19 cellular contexts compared by ENCODE assay signal in genomic region chr2:136383161-136383560, GRCh38.
DNase-seq lines count a peak whose midpoint lies in the region; ATAC-seq and TF ChIP-seq lines count a peak whose summit lies in the region.
"Had no signal": no experiment of that assay in that cellular context is flagged by ENCODE, and none has a peak within 500 bp of the region (broad histone marks: within the 10 kb centered on the region; RNA-seq: fewer than 3 reads in every experiment).

No MANE protein-coding gene starts in this region.

- CTCF ChIA-PET in activated naive CD4-positive, alpha-beta T cell treated with anti-CD3 and anti-CD28 coated beads for 36 hours (lab: Charles Lee): interaction anchor here (0.6 to 3.7 kb wide), 21 partner anchors 13 to 1378 kb away, joined by 3 to 49 read pairs (median 5); no protein-coding TSS in a partner anchor

- H3K27ac Mint-ChIP-seq in activated naive CD4-positive, alpha-beta T cell treated with anti-CD3 and anti-CD28 coated beads for 36 hours: peak overlapping the region; percentile 87
- H3K27ac Mint-ChIP-seq in activated T-helper 17 cell treated with anti-CD3 and anti-CD28 coated beads, Interleukin-2, amount 50 U/mL, for 72 hours: peak overlapping the region; percentile 99
- peak overlapping the region; percentile 95 for H3K27ac Mint-ChIP-seq in stimulated activated memory B cell treated with anti-CD40 and anti-IgM and Interleukin-4, amounts not matched to agents 10 μg/mL and 1 μg/mL and 100 μg/mL, for 72 hours
- H3K27ac Mint-ChIP-seq in endothelial cell (ENCODE audit: unreplicated experiment): no peak overlapping the region
- H3K27ac Mint-ChIP-seq: progenitor cell of endocrine pancreas had no signal

- intact Hi-C loops in activated naive CD4-positive, alpha-beta T cell treated with anti-CD3 and anti-CD28 coated beads for 36 hours (cut with micrococcal nuclease): loop anchor here (10.0 kb wide), 1 partner anchor 908 kb away; no protein-coding TSS in a partner anchor
- intact Hi-C loops in left lung (cut with DNase I): loop anchor here in 1 of 2 donors (10.0 kb wide), 1 partner anchor 468 kb away; no protein-coding TSS in a partner anchor

- peaks cover 0 to 15% of the 10 kb centered on the region in 2 donors for H3K4me1 ChIP-seq in left lung
- H3K4me1 ChIP-seq: SJSA1 had no signal

- no peak overlapping the region for H3K4me3 Mint-ChIP-seq in activated naive CD4-positive, alpha-beta T cell treated with anti-CD3 and anti-CD28 coated beads for 36 hours
- H3K4me3 Mint-ChIP-seq in activated T-helper 17 cell treated with anti-CD3 and anti-CD28 coated beads, Interleukin-2, amount 50 U/mL, for 72 hours: peak overlapping the region; percentile 82
- peak overlapping the region; percentile 32 for H3K4me3 Mint-ChIP-seq in stimulated activated memory B cell treated with anti-CD40 and anti-IgM and Interleukin-4, amounts not matched to agents 10 μg/mL and 1 μg/mL and 100 μg/mL, for 72 hours
- no peak overlapping the region for H3K4me3 Mint-ChIP-seq in endothelial cell (ENCODE audit: unreplicated experiment)

- no peaks in the 10 kb centered on the region for H3K9me3 ChIP-seq in left lung
- H3K9me3 ChIP-seq: SJSA1, stomach, vagina had no signal

- no peak for DNase-seq in activated naive CD4-positive, alpha-beta T cell treated with anti-CD3 and anti-CD28 coated beads for 36 hours
- DNase-seq in activated naive CD4-positive, alpha-beta T cell (lab: John Stamatoyannopoulos, UW): no peak
- DNase-seq in NCI-H526 (lab: John Stamatoyannopoulos, UW) (peak; percentile 71 to 75), endothelial cell (ENCODE audit: low spot score) (no peak), left lung (no peak), KG1 (lab: John Stamatoyannopoulos, UW) (no peak)
- DNase-seq: DMS79; effector memory CD4-positive, alpha-beta T cell; Kasumi-1; left cardiac atrium; NCI-H1417; NCI-H2227 treated with DMSO at 0.1 percent for 48 hours; small intestine; stomach had no signal

- no peaks in the 10 kb centered on the region for H3K9me3 Mint-ChIP-seq in activated naive CD4-positive, alpha-beta T cell treated with anti-CD3 and anti-CD28 coated beads for 36 hours
- no peaks in the 10 kb centered on the region for H3K9me3 Mint-ChIP-seq in activated T-helper 17 cell treated with anti-CD3 and anti-CD28 coated beads, Interleukin-2, amount 50 U/mL, for 72 hours
- no peaks in the 10 kb centered on the region for H3K9me3 Mint-ChIP-seq in stimulated activated memory B cell treated with anti-CD40 and anti-IgM and Interleukin-4, amounts not matched to agents 10 μg/mL and 1 μg/mL and 100 μg/mL, for 72 hours
- H3K9me3 Mint-ChIP-seq in endothelial cell (ENCODE audit: unreplicated experiment): no peaks in the 10 kb centered on the region

- no peaks in the 10 kb centered on the region for H3K36me3 Mint-ChIP-seq in activated naive CD4-positive, alpha-beta T cell treated with anti-CD3 and anti-CD28 coated beads for 36 hours (ENCODE audit: low read depth)
- peaks cover 6% of the 10 kb centered on the region for H3K36me3 Mint-ChIP-seq in activated T-helper 17 cell treated with anti-CD3 and anti-CD28 coated beads, Interleukin-2, amount 50 U/mL, for 72 hours (ENCODE audit: low read depth)
- H3K36me3 Mint-ChIP-seq in stimulated activated memory B cell treated with anti-CD40 and anti-IgM and Interleukin-4, amounts not matched to agents 10 μg/mL and 1 μg/mL and 100 μg/mL, for 72 hours: no peaks in the 10 kb centered on the region
- H3K36me3 Mint-ChIP-seq in endothelial cell (ENCODE audit: low read depth, unreplicated experiment): no peaks in the 10 kb centered on the region

- no peak overlapping the region for H3K4me3 ChIP-seq in left lung
- H3K4me3 ChIP-seq: SJSA1, stomach, vagina had no signal

- no peaks in the 10 kb centered on the region for H3K36me3 ChIP-seq in left lung
- H3K36me3 ChIP-seq: SJSA1, stomach, vagina had no signal

- H3K27ac ChIP-seq in left lung: no peak overlapping the region
- H3K27ac ChIP-seq: SJSA1, vagina had no signal

- peaks cover 49% of the 10 kb centered on the region for H3K4me1 Mint-ChIP-seq in activated naive CD4-positive, alpha-beta T cell treated with anti-CD3 and anti-CD28 coated beads for 36 hours (ENCODE audit: low read depth)
- peaks cover 35% of the 10 kb centered on the region for H3K4me1 Mint-ChIP-seq in activated T-helper 17 cell treated with anti-CD3 and anti-CD28 coated beads, Interleukin-2, amount 50 U/mL, for 72 hours
- peaks cover 44% of the 10 kb centered on the region for H3K4me1 Mint-ChIP-seq in stimulated activated memory B cell treated with anti-CD40 and anti-IgM and Interleukin-4, amounts not matched to agents 10 μg/mL and 1 μg/mL and 100 μg/mL, for 72 hours
- peaks cover 14% of the 10 kb centered on the region for H3K4me1 Mint-ChIP-seq in endothelial cell (ENCODE audit: unreplicated experiment)

- no peaks in the 10 kb centered on the region for H3K27me3 Mint-ChIP-seq in activated naive CD4-positive, alpha-beta T cell treated with anti-CD3 and anti-CD28 coated beads for 36 hours (ENCODE audit: low read depth)
- H3K27me3 Mint-ChIP-seq in activated T-helper 17 cell treated with anti-CD3 and anti-CD28 coated beads, Interleukin-2, amount 50 U/mL, for 72 hours: no peaks in the 10 kb centered on the region
- H3K27me3 Mint-ChIP-seq in stimulated activated memory B cell treated with anti-CD40 and anti-IgM and Interleukin-4, amounts not matched to agents 10 μg/mL and 1 μg/mL and 100 μg/mL, for 72 hours: no peaks in the 10 kb centered on the region
- no peaks in the 10 kb centered on the region for H3K27me3 Mint-ChIP-seq in endothelial cell (ENCODE audit: unreplicated experiment)
- H3K27me3 Mint-ChIP-seq: progenitor cell of endocrine pancreas had no signal

- no peak for TF ChIP-seq CTCF in endothelial cell (IDR thresholded peaks at IDR 0.05; ENCODE audit: unreplicated experiment)
- no peak for TF ChIP-seq CTCF in left lung (IDR thresholded peaks at IDR 0.05)

- ATAC-seq in activated T-helper 17 cell treated with anti-CD3 and anti-CD28 coated beads, Interleukin-2, amount 50 U/mL, for 72 hours (replicated peaks): no peak
- no peak for ATAC-seq in stimulated activated memory B cell treated with anti-CD40 and anti-IgM and Interleukin-4, amounts not matched to agents 10 μg/mL and 1 μg/mL and 100 μg/mL, for 72 hours
- ATAC-seq in left lung: no peak
- ATAC-seq: left cardiac atrium had no signal

- H3K27me3 ChIP-seq in left lung: no peaks in the 10 kb centered on the region
- H3K27me3 ChIP-seq: SJSA1, stomach, vagina had no signal

Comparison
In these comparisons a context has a peak if more than half of its experiments do, and no peak if none do; other contexts are left out.
1. DNase-seq: peak in NCI-H526 (2 of 2); none in activated naive CD4-positive, alpha-beta T cell treated with anti-CD3 and anti-CD28 coated beads for 36 hours (single experiment), activated naive CD4-positive, alpha-beta T cell (0 of 4), endothelial cell (single experiment), left lung (0 of 2) and KG1 (single experiment).
2. H3K4me3 Mint-ChIP-seq: peak in activated T-helper 17 cell treated with anti-CD3 and anti-CD28 coated beads, Interleukin-2, amount 50 U/mL, for 72 hours (single experiment) and stimulated activated memory B cell treated with anti-CD40 and anti-IgM and Interleukin-4, amounts not matched to agents 10 μg/mL and 1 μg/mL and 100 μg/mL, for 72 hours (single experiment); none in activated naive CD4-positive, alpha-beta T cell treated with anti-CD3 and anti-CD28 coated beads for 36 hours (single experiment) and endothelial cell (single experiment).